In the genomic region with DNA sequence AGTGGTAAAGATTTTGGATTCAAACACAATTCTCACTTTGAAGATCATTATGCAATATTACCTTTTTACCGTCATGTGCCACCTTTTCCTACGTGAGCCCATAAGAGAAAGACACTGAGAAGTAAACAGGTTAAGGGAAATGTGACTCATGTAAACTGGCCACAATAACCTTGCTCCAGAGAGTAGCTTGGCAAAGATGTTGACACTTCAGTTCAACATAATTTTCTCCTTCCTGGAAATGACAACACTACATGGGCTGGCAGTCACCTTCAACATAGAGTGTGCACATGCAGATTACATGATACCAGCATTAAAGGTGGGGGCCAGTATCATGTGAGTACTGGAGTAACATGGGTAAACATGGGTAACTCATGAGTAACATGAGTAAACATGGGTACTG, we compare ENCODE assay signal across 14 cellular contexts.
A peak's percentile ranks its signal among the peaks of the same experiment; 100 is the strongest.
DNase-seq lines count a peak whose midpoint lies in the region; ATAC-seq, FAIRE-seq and TF ChIP-seq lines count a peak whose summit lies in the region.
"Had no signal": no experiment of that assay in that cellular context is flagged by ENCODE, and none has a peak within 500 bp of the region (broad histone marks: within the 10 kb centered on the region; RNA-seq: fewer than 3 reads in every experiment).

No MANE protein-coding gene starts in this region.

- FAIRE-seq in D721Med (lab: Jason Lieb, UNC) = no peak
- FAIRE-seq: GM12892 had no signal

- H3K4me1 Mint-ChIP-seq in activated T-cell treated with anti-CD3 and anti-CD28 coated beads, Interleukin-2, amount 50 U/mL, for 24 hours (ENCODE audit: low read depth) = peaks cover 26% of the 10 kb centered on the region
- peaks cover 11% of the 10 kb centered on the region for H3K4me1 Mint-ChIP-seq in activated T-cell treated with anti-CD3 and anti-CD28 coated beads, Interleukin-2, amount 50 U/mL, for 4 hours (ENCODE audit: low read depth)
- H3K4me1 Mint-ChIP-seq in activated naive CD8-positive, alpha-beta T cell treated with anti-CD3 and anti-CD28 coated beads for 36 hours = peaks cover 8% of the 10 kb centered on the region
- H3K4me1 Mint-ChIP-seq in stimulated activated naive CD8-positive, alpha-beta T cell treated with anti-CD3 and anti-CD28 coated beads, Interleukin-15, amount 100 ng/mL, for 72 hours = peaks cover 6% of the 10 kb centered on the region

- H3K27ac ChIP-seq in foreskin keratinocyte = no peak overlapping the region
- H3K27ac ChIP-seq: ovary had no signal

- no peaks in the 10 kb centered on the region for H3K4me1 ChIP-seq in foreskin keratinocyte

- no peak for ATAC-seq in activated T-cell treated with anti-CD3 and anti-CD28 coated beads, Interleukin-2, amount 50 U/mL, for 4 hours
- peak; percentile 72 for ATAC-seq in stimulated activated naive CD8-positive, alpha-beta T cell treated with anti-CD3 and anti-CD28 coated beads, Interleukin-15, amount 100 ng/mL, for 72 hours
- ATAC-seq in foreskin keratinocyte = no peak

- no peak for DNase-seq in activated T-cell treated with anti-CD3 and anti-CD28 coated beads, Interleukin-2, amount 50 U/mL, for 24 hours
- no peak for DNase-seq in activated T-cell treated with anti-CD3 and anti-CD28 coated beads, Interleukin-2, amount 50 U/mL, for 4 hours
- no peak for DNase-seq in activated naive CD8-positive, alpha-beta T cell treated with anti-CD3 and anti-CD28 coated beads for 36 hours
- DNase-seq in fibroblast of villous mesenchyme (ENCODE audit: low read depth) = peak; percentile 32
- DNase-seq in stimulated activated naive CD8-positive, alpha-beta T cell treated with anti-CD3 and anti-CD28 coated beads, Interleukin-15, amount 100 ng/mL, for 72 hours = no peak
- DNase-seq in D721Med (ENCODE audit: insufficient read length, low spot score) = no peak
- DNase-seq in foreskin keratinocyte = no peak
- no peak for DNase-seq in NCI-H2081 treated with DMSO at 0.1 percent for 48 hours (lab: John Stamatoyannopoulos, UW)
- DNase-seq: activated CD8-positive, alpha-beta memory T cell treated with anti-CD3 and anti-CD28 coated beads for 24 hours; heart right ventricle; NCI-H1105; NCI-H510A treated with DMSO at 0.1 percent for 48 hours; ovary had no signal

- no peaks in the 10 kb centered on the region for H3K27me3 Mint-ChIP-seq in activated T-cell treated with anti-CD3 and anti-CD28 coated beads, Interleukin-2, amount 50 U/mL, for 24 hours
- no peaks in the 10 kb centered on the region for H3K27me3 Mint-ChIP-seq in activated T-cell treated with anti-CD3 and anti-CD28 coated beads, Interleukin-2, amount 50 U/mL, for 4 hours (ENCODE audit: low read depth)
- H3K27me3 Mint-ChIP-seq in activated naive CD8-positive, alpha-beta T cell treated with anti-CD3 and anti-CD28 coated beads for 36 hours = no peaks in the 10 kb centered on the region
- H3K27me3 Mint-ChIP-seq in stimulated activated naive CD8-positive, alpha-beta T cell treated with anti-CD3 and anti-CD28 coated beads, Interleukin-15, amount 100 ng/mL, for 72 hours = no peaks in the 10 kb centered on the region

- H3K4me3 ChIP-seq in fibroblast of villous mesenchyme (ENCODE audit: low read depth, low read length) = no peak overlapping the region
- H3K4me3 ChIP-seq: heart right ventricle, ovary had no signal

- H3K4me3 Mint-ChIP-seq in activated T-cell treated with anti-CD3 and anti-CD28 coated beads, Interleukin-2, amount 50 U/mL, for 24 hours = no peak overlapping the region
- no peak overlapping the region for H3K4me3 Mint-ChIP-seq in activated T-cell treated with anti-CD3 and anti-CD28 coated beads, Interleukin-2, amount 50 U/mL, for 4 hours
- H3K4me3 Mint-ChIP-seq in activated naive CD8-positive, alpha-beta T cell treated with anti-CD3 and anti-CD28 coated beads for 36 hours = no peak overlapping the region
- H3K4me3 Mint-ChIP-seq in stimulated activated naive CD8-positive, alpha-beta T cell treated with anti-CD3 and anti-CD28 coated beads, Interleukin-15, amount 100 ng/mL, for 72 hours = no peak overlapping the region

- no peaks in the 10 kb centered on the region for H3K27me3 ChIP-seq in foreskin keratinocyte
- H3K27me3 ChIP-seq: heart right ventricle, ovary had no signal

- H3K27ac Mint-ChIP-seq in activated T-cell treated with anti-CD3 and anti-CD28 coated beads, Interleukin-2, amount 50 U/mL, for 24 hours = peak overlapping the region; percentile 53
- peak overlapping the region; percentile 40 for H3K27ac Mint-ChIP-seq in activated naive CD8-positive, alpha-beta T cell treated with anti-CD3 and anti-CD28 coated beads for 36 hours
- peak overlapping the region in 1 of 2 donors; percentile 85 for H3K27ac Mint-ChIP-seq in stimulated activated naive CD8-positive, alpha-beta T cell treated with anti-CD3 and anti-CD28 coated beads, Interleukin-15, amount 100 ng/mL, for 72 hours

- TF ChIP-seq CTCF in fibroblast of villous mesenchyme (IDR thresholded peaks at IDR 0.05; ENCODE audit: insufficient read depth, low read depth, low read length) (no peak), D721Med (IDR thresholded peaks at IDR 0.05; ENCODE audit: insufficient read depth, missing control alignments) (no peak), foreskin keratinocyte (conservative IDR thresholded peaks at IDR 0.05) (no peak)

- H3K36me3 Mint-ChIP-seq in activated T-cell treated with anti-CD3 and anti-CD28 coated beads, Interleukin-2, amount 50 U/mL, for 24 hours (ENCODE audit: low read depth) = peaks cover 95% of the 10 kb centered on the region
- peaks cover 69% of the 10 kb centered on the region for H3K36me3 Mint-ChIP-seq in activated T-cell treated with anti-CD3 and anti-CD28 coated beads, Interleukin-2, amount 50 U/mL, for 4 hours (ENCODE audit: insufficient read depth)
- peaks cover 40% of the 10 kb centered on the region for H3K36me3 Mint-ChIP-seq in activated naive CD8-positive, alpha-beta T cell treated with anti-CD3 and anti-CD28 coated beads for 36 hours

- H3K9me3 Mint-ChIP-seq in activated T-cell treated with anti-CD3 and anti-CD28 coated beads, Interleukin-2, amount 50 U/mL, for 24 hours = no peaks in the 10 kb centered on the region
- no peaks in the 10 kb centered on the region for H3K9me3 Mint-ChIP-seq in activated T-cell treated with anti-CD3 and anti-CD28 coated beads, Interleukin-2, amount 50 U/mL, for 4 hours
- no peaks in the 10 kb centered on the region for H3K9me3 Mint-ChIP-seq in activated naive CD8-positive, alpha-beta T cell treated with anti-CD3 and anti-CD28 coated beads for 36 hours
- H3K9me3 Mint-ChIP-seq in stimulated activated naive CD8-positive, alpha-beta T cell treated with anti-CD3 and anti-CD28 coated beads, Interleukin-15, amount 100 ng/mL, for 72 hours = no peaks in the 10 kb centered on the region
